Comparison of ENCODE assay signal across 1 cellular context in the genomic region with DNA sequence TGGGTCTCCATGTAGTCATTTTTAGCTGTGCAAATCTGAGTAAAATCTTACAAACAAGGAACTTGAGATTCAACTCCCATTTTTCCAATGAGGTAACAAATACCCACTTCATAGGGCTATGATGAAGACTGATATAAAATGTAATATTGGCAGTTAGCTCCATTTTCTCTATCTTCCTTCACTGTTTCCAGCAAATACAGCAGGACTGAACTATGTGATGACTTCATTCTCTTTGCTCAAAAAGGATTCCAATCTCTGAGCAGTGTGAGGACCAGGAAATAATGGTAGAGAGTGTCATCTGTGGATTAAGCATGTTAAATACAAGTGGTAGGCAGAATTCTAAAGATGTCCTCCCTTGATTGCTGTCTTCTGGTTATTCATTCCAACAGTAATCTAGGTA.
TF ChIP-seq lines count a peak whose summit lies in the region.

No MANE protein-coding gene starts in this region.

TF ChIP-seq in H1, 55 proteins besides CTCF, POLR2A, EP300 and RAD21:
- no peak for TF ChIP-seq GABPA (IDR thresholded peaks at IDR 0.05; ENCODE audit: borderline replicate concordance, insufficient read depth, low read length)
- no peak for TF ChIP-seq SAP30 (IDR thresholded peaks at IDR 0.05; ENCODE audit: insufficient read depth, insufficient replicate concordance, low read length)
- no peak for TF ChIP-seq TBP (IDR thresholded peaks at IDR 0.05; ENCODE audit: low read depth, low read length)
- TF ChIP-seq ASH2L (IDR thresholded peaks at IDR 0.05; ENCODE audit: low read length) = no peak
- no peak for TF ChIP-seq POU5F1 (IDR thresholded peaks at IDR 0.05; ENCODE audit: low read depth, low read length)
- TF ChIP-seq YY1 (IDR thresholded peaks at IDR 0.05; ENCODE audit: low read depth, low read length) = no peak
- no peak for TF ChIP-seq EGR1 (IDR thresholded peaks at IDR 0.05; ENCODE audit: borderline replicate concordance, low read depth, low read length)
- TF ChIP-seq SP2 (IDR thresholded peaks at IDR 0.05; ENCODE audit: low read length) = no peak
- TF ChIP-seq, protein P1, sequence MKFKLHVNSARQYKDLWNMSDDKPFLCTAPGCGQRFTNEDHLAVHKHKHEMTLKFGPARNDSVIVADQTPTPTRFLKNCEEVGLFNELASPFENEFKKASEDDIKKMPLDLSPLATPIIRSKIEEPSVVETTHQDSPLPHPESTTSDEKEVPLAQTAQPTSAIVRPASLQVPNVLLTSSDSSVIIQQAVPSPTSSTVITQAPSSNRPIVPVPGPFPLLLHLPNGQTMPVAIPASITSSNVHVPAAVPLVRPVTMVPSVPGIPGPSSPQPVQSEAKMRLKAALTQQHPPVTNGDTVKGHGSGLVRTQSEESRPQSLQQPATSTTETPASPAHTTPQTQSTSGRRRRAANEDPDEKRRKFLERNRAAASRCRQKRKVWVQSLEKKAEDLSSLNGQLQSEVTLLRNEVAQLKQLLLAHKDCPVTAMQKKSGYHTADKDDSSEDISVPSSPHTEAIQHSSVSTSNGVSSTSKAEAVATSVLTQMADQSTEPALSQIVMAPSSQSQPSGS (IDR thresholded peaks at IDR 0.05; ENCODE audit: low read length) = no peak
- TF ChIP-seq ZNF274 (IDR thresholded peaks at IDR 0.05; ENCODE audit: borderline replicate concordance, extremely low read depth, low read length) = no peak
